8 cellular contexts compared by ENCODE assay signal in genomic region chr13:99500839-99501134, GRCh38. TPM values are rescaled to one million over a fixed set of nuclear protein-coding genes. Genes with fewer than 3 reads are reported as not detected.
DNase-seq lines count a peak whose midpoint lies in the region; TF ChIP-seq lines count a peak whose summit lies in the region.

No MANE protein-coding gene starts in this region.

- no peak for DNase-seq in activated naive CD4-positive, alpha-beta T cell treated with anti-CD3 and anti-CD28 coated beads, Interleukin-2, amount 50 U/mL, for 16 hours
- DNase-seq in colonic mucosa (no peak), UCSD-AML1 (lab: John Stamatoyannopoulos, UW; ENCODE audit: unreplicated experiment) (no peak), NCI-H146 treated with DMSO at 0.1 percent for 48 hours (lab: John Stamatoyannopoulos, UW; ENCODE audit: unreplicated experiment) (no peak), iPS-NIHi11 (ENCODE audit: low spot score) (no peak)

- no peaks in the 10 kb centered on the region for H4K20me1 ChIP-seq in neural cell (ENCODE audit: insufficient read depth)

- no peaks in the 10 kb centered on the region for H3K9me2 ChIP-seq in neural cell (ENCODE audit: insufficient read depth, low read length)

- H3K4me1 Mint-ChIP-seq in activated naive CD4-positive, alpha-beta T cell treated with anti-CD3 and anti-CD28 coated beads, Interleukin-2, amount 50 U/mL, for 24 hours = peaks cover 86% of the 10 kb centered on the region

- no peak for TF ChIP-seq RAD21 in neural cell (conservative IDR thresholded peaks at IDR 0.05)

- 3% methylated on average over 7 of the region's 7 CpGs for WGBS in HUES64

- TF ChIP-seq EP300 in neural cell (conservative IDR thresholded peaks at IDR 0.05; ENCODE audit: poor library complexity, severe bottlenecking) = no peak

- H3K9me3 Mint-ChIP-seq in activated naive CD4-positive, alpha-beta T cell treated with anti-CD3 and anti-CD28 coated beads, Interleukin-2, amount 50 U/mL, for 24 hours = no peaks in the 10 kb centered on the region

- H3K27ac ChIP-seq in HUES64 (ENCODE audit: low read depth, low read length) (peak overlapping the region; percentile 85), colonic mucosa (peak overlapping the region; percentile 91), neural cell (ENCODE audit: low read length) (peak overlapping the region; percentile 36)

- peak overlapping the region; percentile 73 for H2AFZ ChIP-seq in neural cell (ENCODE audit: low read depth, low read length)

- intact Hi-C loops in colonic mucosa (cut with DNase I) = no loop called here

- peak overlapping the region; percentile 98 for H3K4me3 Mint-ChIP-seq in activated naive CD4-positive, alpha-beta T cell treated with anti-CD3 and anti-CD28 coated beads, Interleukin-2, amount 50 U/mL, for 24 hours

- H3K4me2 ChIP-seq in neural cell (ENCODE audit: low read length) = peak overlapping the region; percentile 81

- no peaks in the 10 kb centered on the region for H3K36me3 ChIP-seq in HUES64 (ENCODE audit: insufficient read depth, low read length)
- no peaks in the 10 kb centered on the region for H3K36me3 ChIP-seq in colonic mucosa
- H3K36me3 ChIP-seq in neural cell (ENCODE audit: insufficient read depth, low read length) = no peaks in the 10 kb centered on the region

- H3K4me3 ChIP-seq in HUES64 (ENCODE audit: low read length) (peak overlapping the region; percentile 90), colonic mucosa (peak overlapping the region; percentile 80), neural cell (ENCODE audit: low read length) (peak overlapping the region; percentile 87)

- H3K27me3 Mint-ChIP-seq in activated naive CD4-positive, alpha-beta T cell treated with anti-CD3 and anti-CD28 coated beads, Interleukin-2, amount 50 U/mL, for 24 hours = no peaks in the 10 kb centered on the region

- no peaks in the 10 kb centered on the region for H3F3A ChIP-seq in neural cell (ENCODE audit: insufficient read depth, low read length, poor library complexity, severe bottlenecking)

- H3K9me3 ChIP-seq in HUES64 (ENCODE audit: insufficient read depth, low read depth, low read length) = no peaks in the 10 kb centered on the region
- H3K9me3 ChIP-seq in colonic mucosa = no peaks in the 10 kb centered on the region
- no peaks in the 10 kb centered on the region for H3K9me3 ChIP-seq in neural cell (ENCODE audit: low read length)

- H3K36me3 Mint-ChIP-seq in activated naive CD4-positive, alpha-beta T cell treated with anti-CD3 and anti-CD28 coated beads, Interleukin-2, amount 50 U/mL, for 24 hours = peaks cover 3% of the 10 kb centered on the region

- H3K27me3 ChIP-seq in HUES64 (ENCODE audit: insufficient read depth, low read length) = no peaks in the 10 kb centered on the region
- no peaks in the 10 kb centered on the region for H3K27me3 ChIP-seq in colonic mucosa
- H3K27me3 ChIP-seq in neural cell (ENCODE audit: insufficient read depth, low read depth, low read length) = no peaks in the 10 kb centered on the region

- peaks cover 12% of the 10 kb centered on the region for H3K4me1 ChIP-seq in HUES64 (ENCODE audit: insufficient read depth, low read length)
- H3K4me1 ChIP-seq in colonic mucosa = peaks cover 11% of the 10 kb centered on the region

- peaks cover 41% of the 10 kb centered on the region for H3K79me2 ChIP-seq in neural cell (replicated peaks; ENCODE audit: insufficient read depth, low read length)

- H3K27ac Mint-ChIP-seq in activated naive CD4-positive, alpha-beta T cell treated with anti-CD3 and anti-CD28 coated beads, Interleukin-2, amount 50 U/mL, for 24 hours = peak overlapping the region; percentile 98

- H3K9ac ChIP-seq in HUES64 (ENCODE audit: low read depth, low read length) (peak overlapping the region; percentile 67), colonic mucosa (ENCODE audit: low read depth in 2 of 2, low read length in 2 of 2) (peak overlapping the region; percentile 61 to 96), neural cell (ENCODE audit: low read length) (peak overlapping the region; percentile 90)

- TF ChIP-seq CTCF in colonic mucosa (IDR thresholded peaks at IDR 0.05) (no peak), neural cell (IDR thresholded peaks at IDR 0.05; ENCODE audit: poor library complexity, severe bottlenecking) (no peak)

TF ChIP-seq in neural cell, 6 proteins besides CTCF, POLR2A, EP300 and RAD21:
- TF ChIP-seq MXI1 (conservative IDR thresholded peaks at IDR 0.05; ENCODE audit: poor library complexity, severe bottlenecking) (no peak), POLR2AphosphoS5 (IDR thresholded peaks at IDR 0.05) (no peak), REST (IDR thresholded peaks at IDR 0.05; ENCODE audit: borderline replicate concordance) (no peak), SMC3 (conservative IDR thresholded peaks at IDR 0.05; ENCODE audit: poor library complexity) (no peak), TAF1 (IDR thresholded peaks at IDR 0.05; ENCODE audit: low read depth) (no peak), EZH2 (IDR thresholded peaks at IDR 0.05; ENCODE audit: borderline replicate concordance, insufficient read depth, low read length, poor library complexity, severe bottlenecking) (no peak)

RNA-seq across cellular contexts. Expression of gene TM9SF2, which starts 0.5 kb away (rescaled TPM):
- polyA plus RNA-seq in HUES64 (2013, experiment 1 of 2) = 79.8 TPM
- 79.6 TPM for polyA plus RNA-seq in HUES64 (2013, experiment 2 of 2)
- total RNA-seq in colonic mucosa = 100 to 1,000 TPM; 205 to 220 TPM
- 115 and 128 TPM in 2 replicates for polyA plus RNA-seq in neural cell
- polyA minus RNA-seq in neural cell = 125 and 136 TPM in 2 replicates

Comparison
In these comparisons a context has a peak if more than half of its experiments do, and no peak if none do; other contexts are left out.
1. H3K27ac ChIP-seq: peak in every context shown above with its lines; median percentile 91 in colonic mucosa; 85 in HUES64; 36 in neural cell.